ENCODE assay signal across 1 cellular context in the genomic region with DNA sequence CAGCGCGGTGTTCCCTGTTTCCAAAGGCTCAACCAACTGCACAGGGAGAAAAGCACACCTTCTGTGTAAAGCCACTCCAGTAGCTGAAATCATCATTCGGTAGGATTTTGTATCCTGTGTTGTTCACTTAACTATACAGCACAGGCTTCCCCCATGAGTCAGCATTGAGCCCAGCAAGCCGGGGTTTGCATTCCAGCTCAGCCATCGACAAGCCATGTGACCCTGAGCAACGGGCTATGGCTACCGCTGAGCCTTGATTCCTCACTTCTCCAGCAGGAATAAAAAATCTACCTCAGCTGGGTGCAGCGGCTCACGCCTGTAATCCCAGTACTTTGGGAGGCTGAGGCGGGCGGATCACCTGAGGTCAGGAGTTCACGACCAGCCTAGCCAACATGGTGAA.
TF ChIP-seq lines count a peak whose summit lies in the region.

No MANE protein-coding gene starts in this region.

TF ChIP-seq in K562, 482 proteins besides CTCF, POLR2A, EP300 and RAD21 (continued from another document):
- TF ChIP-seq, protein P1, sequence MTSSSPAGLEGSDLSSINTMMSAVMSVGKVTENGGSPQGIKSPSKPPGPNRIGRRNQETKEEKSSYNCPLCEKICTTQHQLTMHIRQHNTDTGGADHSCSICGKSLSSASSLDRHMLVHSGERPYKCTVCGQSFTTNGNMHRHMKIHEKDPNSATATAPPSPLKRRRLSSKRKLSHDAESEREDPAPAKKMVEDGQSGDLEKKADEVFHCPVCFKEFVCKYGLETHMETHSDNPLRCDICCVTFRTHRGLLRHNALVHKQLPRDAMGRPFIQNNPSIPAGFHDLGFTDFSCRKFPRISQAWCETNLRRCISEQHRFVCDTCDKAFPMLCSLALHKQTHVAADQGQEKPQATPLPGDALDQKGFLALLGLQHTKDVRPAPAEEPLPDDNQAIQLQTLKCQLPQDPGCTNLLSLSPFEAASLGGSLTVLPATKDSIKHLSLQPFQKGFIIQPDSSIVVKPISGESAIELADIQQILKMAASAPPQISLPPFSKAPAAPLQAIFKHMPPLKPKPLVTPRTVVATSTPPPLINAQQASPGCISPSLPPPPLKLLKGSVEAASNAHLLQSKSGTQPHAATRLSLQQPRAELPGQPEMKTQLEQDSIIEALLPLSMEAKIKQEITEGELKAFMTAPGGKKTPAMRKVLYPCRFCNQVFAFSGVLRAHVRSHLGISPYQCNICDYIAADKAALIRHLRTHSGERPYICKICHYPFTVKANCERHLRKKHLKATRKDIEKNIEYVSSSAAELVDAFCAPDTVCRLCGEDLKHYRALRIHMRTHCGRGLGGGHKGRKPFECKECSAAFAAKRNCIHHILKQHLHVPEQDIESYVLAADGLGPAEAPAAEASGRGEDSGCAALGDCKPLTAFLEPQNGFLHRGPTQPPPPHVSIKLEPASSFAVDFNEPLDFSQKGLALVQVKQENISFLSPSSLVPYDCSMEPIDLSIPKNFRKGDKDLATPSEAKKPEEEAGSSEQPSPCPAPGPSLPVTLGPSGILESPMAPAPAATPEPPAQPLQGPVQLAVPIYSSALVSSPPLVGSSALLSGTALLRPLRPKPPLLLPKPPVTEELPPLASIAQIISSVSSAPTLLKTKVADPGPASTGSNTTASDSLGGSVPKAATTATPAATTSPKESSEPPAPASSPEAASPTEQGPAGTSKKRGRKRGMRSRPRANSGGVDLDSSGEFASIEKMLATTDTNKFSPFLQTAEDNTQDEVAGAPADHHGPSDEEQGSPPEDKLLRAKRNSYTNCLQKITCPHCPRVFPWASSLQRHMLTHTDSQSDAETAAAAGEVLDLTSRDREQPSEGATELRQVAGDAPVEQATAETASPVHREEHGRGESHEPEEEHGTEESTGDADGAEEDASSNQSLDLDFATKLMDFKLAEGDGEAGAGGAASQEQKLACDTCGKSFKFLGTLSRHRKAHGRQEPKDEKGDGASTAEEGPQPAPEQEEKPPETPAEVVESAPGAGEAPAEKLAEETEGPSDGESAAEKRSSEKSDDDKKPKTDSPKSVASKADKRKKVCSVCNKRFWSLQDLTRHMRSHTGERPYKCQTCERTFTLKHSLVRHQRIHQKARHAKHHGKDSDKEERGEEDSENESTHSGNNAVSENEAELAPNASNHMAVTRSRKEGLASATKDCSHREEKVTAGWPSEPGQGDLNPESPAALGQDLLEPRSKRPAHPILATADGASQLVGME (CRISPR knock-in tag; IDR thresholded peaks at IDR 0.05) = no peak
- peak; percentile 70 for TF ChIP-seq L3MBTL2 (IDR thresholded peaks at IDR 0.05)
- no peak for TF ChIP-seq U2AF2 (optimal IDR thresholded peaks at IDR 0.05; ENCODE audit: low read depth, low read length)
- TF ChIP-seq, protein P2, sequence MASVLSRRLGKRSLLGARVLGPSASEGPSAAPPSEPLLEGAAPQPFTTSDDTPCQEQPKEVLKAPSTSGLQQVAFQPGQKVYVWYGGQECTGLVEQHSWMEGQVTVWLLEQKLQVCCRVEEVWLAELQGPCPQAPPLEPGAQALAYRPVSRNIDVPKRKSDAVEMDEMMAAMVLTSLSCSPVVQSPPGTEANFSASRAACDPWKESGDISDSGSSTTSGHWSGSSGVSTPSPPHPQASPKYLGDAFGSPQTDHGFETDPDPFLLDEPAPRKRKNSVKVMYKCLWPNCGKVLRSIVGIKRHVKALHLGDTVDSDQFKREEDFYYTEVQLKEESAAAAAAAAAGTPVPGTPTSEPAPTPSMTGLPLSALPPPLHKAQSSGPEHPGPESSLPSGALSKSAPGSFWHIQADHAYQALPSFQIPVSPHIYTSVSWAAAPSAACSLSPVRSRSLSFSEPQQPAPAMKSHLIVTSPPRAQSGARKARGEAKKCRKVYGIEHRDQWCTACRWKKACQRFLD (CRISPR knock-in tag; IDR thresholded peaks at IDR 0.05) = no peak
- TF ChIP-seq, protein P3, sequence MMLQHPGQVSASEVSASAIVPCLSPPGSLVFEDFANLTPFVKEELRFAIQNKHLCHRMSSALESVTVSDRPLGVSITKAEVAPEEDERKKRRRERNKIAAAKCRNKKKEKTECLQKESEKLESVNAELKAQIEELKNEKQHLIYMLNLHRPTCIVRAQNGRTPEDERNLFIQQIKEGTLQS (IDR thresholded peaks at IDR 0.05) = peak; percentile 54
- TF ChIP-seq, protein P3 (CRISPR knock-in tag; conservative IDR thresholded peaks at IDR 0.05) = no peak
- 0 out of 2 replicates have a peak, but pooled peaks have one; percentile 45 for TF ChIP-seq JUN (IDR thresholded peaks at IDR 0.05; ENCODE audit: borderline replicate concordance, low read depth, low read length)
- no peak for TF ChIP-seq JUN (CRISPR knock-in tag; IDR thresholded peaks at IDR 0.05; ENCODE audit: borderline replicate concordance)
TF ChIP-seq in K562: peak in this region for 29.
